In genomic region chr18:49754866-49755265, GRCh38 we compare ENCODE assay signal across 18 cellular contexts. TPM values are rescaled to one million over a fixed set of nuclear protein-coding genes. Genes with fewer than 3 reads are reported as not detected.
A peak's percentile ranks its signal among the peaks of the same experiment; 100 is the strongest.
DNase-seq lines count a peak whose midpoint lies in the region; ATAC-seq, FAIRE-seq and TF ChIP-seq lines count a peak whose summit lies in the region.
"Had no signal": no experiment of that assay in that cellular context is flagged by ENCODE, and none has a peak within 500 bp of the region (broad histone marks: within the 10 kb centered on the region; RNA-seq: fewer than 3 reads in every experiment).

No MANE protein-coding gene starts in this region.

- TF ChIP-seq RAD21 in IMR-90 (IDR thresholded peaks at IDR 0.05; ENCODE audit: low read length), result no peak

- H2BK15ac ChIP-seq in IMR-90 (ENCODE audit: low read depth, low read length), result no peak overlapping the region

- no peak overlapping the region for H2AK5ac ChIP-seq in IMR-90 (ENCODE audit: low read depth, low read length)

- no peaks in the 10 kb centered on the region for H3K4me1 Mint-ChIP-seq in astrocyte (ENCODE audit: low read depth, unreplicated experiment)

- in situ Hi-C loops in IMR-90 (cut with MboI; ENCODE audit: low sequenced_read_pairs), result loop anchor here (10.0 kb wide), 1 partner anchor 190 kb away; the partner anchor contains the start of gene LIPG
- in situ Hi-C loops in GM13977 (cut with MboI; ENCODE audit: low pct_unique_long_range_greater_than_20kb, low sequenced_read_pairs, unreplicated experiment), result no loop called here

- no peaks in the 10 kb centered on the region for H3K9me1 ChIP-seq in IMR-90 (ENCODE audit: insufficient read depth, low read length)

- no peak overlapping the region for H3K4me2 ChIP-seq in IMR-90 (ENCODE audit: low read depth, low read length)
- no peak overlapping the region for H3K4me2 ChIP-seq in astrocyte (ENCODE audit: low read length)

- no peak overlapping the region for H2BK5ac ChIP-seq in IMR-90 (ENCODE audit: low read depth, low read length, poor library complexity, severe bottlenecking)

- no peak overlapping the region for H2BK120ac ChIP-seq in IMR-90 (ENCODE audit: low read depth, low read length)

- H3K27ac ChIP-seq in IMR-90 (ENCODE audit: insufficient read depth, low read length), result no peak overlapping the region
- H3K27ac ChIP-seq in astrocyte (ENCODE audit: low read depth, low read length), result no peak overlapping the region

- H4K20me1 ChIP-seq in IMR-90 (ENCODE audit: insufficient read depth, low read length) (no peaks in the 10 kb centered on the region), astrocyte (ENCODE audit: insufficient read depth, low read length) (no peaks in the 10 kb centered on the region)

- H3K14ac ChIP-seq in IMR-90 (replicated peaks; ENCODE audit: low read depth, low read length), result no peak overlapping the region

- H3K79me1 ChIP-seq in IMR-90 (ENCODE audit: low read depth in 1 of 2, low read length in 2 of 2), result no peaks in the 10 kb centered on the region

- DNase-seq in IMR-90 (peak; percentile 13), astrocyte (ENCODE audit: low read depth) (peak; percentile 27), fibroblast of pulmonary artery (ENCODE audit: low read depth) (peak; percentile 45), renal cortical epithelial cell (ENCODE audit: low read depth) (peak; percentile 63), NCI-H2196 (lab: John Stamatoyannopoulos, UW; ENCODE audit: unreplicated experiment) (no peak), NOMO-1 treated with DMSO at 0.1 percent for 48 hours (lab: John Stamatoyannopoulos, UW; ENCODE audit: unreplicated experiment) (no peak), GM13977 (ENCODE audit: low spot score) (no peak)
- DNase-seq: C1 segment of cervical spinal cord; CD8-positive, alpha-beta memory T cell; DMS53; NCI-H1105 treated with DMSO at 0.1 percent for 48 hours; NCI-H1694 treated with DMSO at 0.1 percent for 48 hours; NCI-H524; PC-3; RPMI8226; SIG-M5 had no signal

- H3K79me2 ChIP-seq in astrocyte (ENCODE audit: insufficient read depth, low read length), result no peaks in the 10 kb centered on the region

- H3K9me3 ChIP-seq in IMR-90 (ENCODE audit: control insufficient read depth, insufficient read depth, low read length) (no peaks in the 10 kb centered on the region), astrocyte (ENCODE audit: insufficient read depth, low read depth, low read length) (no peaks in the 10 kb centered on the region)

- H2AK9ac ChIP-seq in IMR-90 (replicated peaks; ENCODE audit: low read depth, low read length, poor library complexity), result no peak overlapping the region

- no peak overlapping the region for H3K56ac ChIP-seq in IMR-90 (ENCODE audit: extremely low read depth, insufficient read depth, low read length)

- H3K23ac ChIP-seq in IMR-90 (ENCODE audit: low read depth, low read length), result no peak overlapping the region

- no peak for FAIRE-seq in astrocyte (lab: Jason Lieb, UNC)
- FAIRE-seq: GM12891, GM18507 had no signal

- H3K9me3 Mint-ChIP-seq in astrocyte (ENCODE audit: unreplicated experiment), result no peaks in the 10 kb centered on the region

- H4K91ac ChIP-seq in IMR-90 (ENCODE audit: insufficient read depth, low read depth, low read length), result no peak overlapping the region

- POLR2A ChIA-PET in IMR-90 (lab: Charles Lee; ENCODE audit: unreplicated experiment), result interaction anchor here (0.6 kb wide), 1 partner anchor 767 kb away, joined by 3 read pairs; no protein-coding TSS in a partner anchor

- CTCF ChIA-PET in IMR-90 (lab: Yijun Ruan, JAX), result no interaction called here

- H3K9ac ChIP-seq in IMR-90 (ENCODE audit: low read depth, low read length), result no peak overlapping the region
- H3K9ac ChIP-seq in astrocyte (ENCODE audit: low read length), result no peak overlapping the region

- no peaks in the 10 kb centered on the region for H3K36me3 ChIP-seq in IMR-90 (ENCODE audit: control insufficient read depth, insufficient read depth, low read length)
- H3K36me3 ChIP-seq in astrocyte (ENCODE audit: insufficient read depth, low read length), result no peaks in the 10 kb centered on the region

- WGBS in IMR-90 (ENCODE audit: extremely low coverage in 2 of 2, insufficient read length in 1 of 2), 2 experiments, result 86% methylated on average over 1 of the region's 6 CpGs; no CpG with 5 or more reads in 1 of the 2 experiments

- no TSS peak for BruUV-seq in IMR-90 (replicated peaks; lab: Mats Ljungman, UMichigan)

- H3K4me1 ChIP-seq in IMR-90 (ENCODE audit: control insufficient read depth, insufficient read depth, low read length) (no peaks in the 10 kb centered on the region), astrocyte (ENCODE audit: insufficient read depth, low read length) (no peaks in the 10 kb centered on the region)

- no peak for TF ChIP-seq POLR2A in IMR-90 (IDR thresholded peaks at IDR 0.05; ENCODE audit: low read depth, low read length)

- intact Hi-C loops in IMR-90 (cut with micrococcal nuclease), result no loop called here

- no peak overlapping the region for H3K27ac Mint-ChIP-seq in astrocyte (ENCODE audit: unreplicated experiment)

- H3K27me3 ChIP-seq in IMR-90 (ENCODE audit: control insufficient read depth, insufficient read depth, low read length) (peaks cover 22% of the 10 kb centered on the region), astrocyte (ENCODE audit: insufficient read depth, low read length) (peaks cover 11% of the 10 kb centered on the region)

- no peak overlapping the region for H2BK20ac ChIP-seq in IMR-90 (ENCODE audit: low read depth, low read length)

- H2AFZ ChIP-seq in IMR-90 (replicated peaks; ENCODE audit: low read length, poor library complexity), result no peak overlapping the region
- H2AFZ ChIP-seq in astrocyte (ENCODE audit: low read depth, low read length), result no peak overlapping the region

- no peak overlapping the region for H3K4me3 Mint-ChIP-seq in astrocyte (ENCODE audit: unreplicated experiment)
- H3K4me3 Mint-ChIP-seq: CD8-positive, alpha-beta memory T cell had no signal

- no peak overlapping the region for H4K8ac ChIP-seq in IMR-90 (ENCODE audit: low read depth in 2 of 2, low read length in 2 of 2)

- peaks cover 4% of the 10 kb centered on the region for H3K36me3 Mint-ChIP-seq in astrocyte (ENCODE audit: low read depth, unreplicated experiment)
- H3K36me3 Mint-ChIP-seq: CD8-positive, alpha-beta memory T cell had no signal

- no peak overlapping the region for H3K18ac ChIP-seq in IMR-90 (ENCODE audit: low read depth, low read length)

- H3K4me3 ChIP-seq in IMR-90 (ENCODE audit: insufficient read depth, low read depth, low read length), result no peak overlapping the region
- H3K4me3 ChIP-seq in astrocyte (ENCODE audit: insufficient read depth, low read depth, low read length), result no peak overlapping the region
- no peak overlapping the region for H3K4me3 ChIP-seq in fibroblast of pulmonary artery (replicated peaks; ENCODE audit: low read depth, low read length)

- no peak for ATAC-seq in IMR-90 (ENCODE audit: low read depth)
- ATAC-seq: PC-3 had no signal

- no peak overlapping the region for H3K4ac ChIP-seq in IMR-90 (ENCODE audit: low read depth, low read length)

- H3K27me3 Mint-ChIP-seq in astrocyte (ENCODE audit: low read depth, unreplicated experiment), result peaks cover 38% of the 10 kb centered on the region

- TF ChIP-seq CTCF in IMR-90 (conservative IDR thresholded peaks at IDR 0.05; ENCODE audit: low read depth, low read length), result no peak
- TF ChIP-seq CTCF in astrocyte (IDR thresholded peaks at IDR 0.05; ENCODE audit: insufficient read depth, low read depth, low read length), result no peak
- no peak for TF ChIP-seq CTCF in fibroblast of pulmonary artery (IDR thresholded peaks at IDR 0.05; ENCODE audit: low read length, missing control alignments)
- TF ChIP-seq CTCF in GM13977 (IDR thresholded peaks at IDR 0.05; ENCODE audit: extremely low read depth, insufficient read depth, missing control alignments), result no peak

- H4K5ac ChIP-seq in IMR-90 (ENCODE audit: low read depth, low read length), result no peak overlapping the region

- dilution Hi-C loops in IMR-90 (cut with HindIII; ENCODE audit: low sequenced_read_pairs, unreplicated experiment), result no loop called here

TF ChIP-seq in IMR-90, 13 proteins besides CTCF, POLR2A, EP300 and RAD21 (continues in another document):
- no peak for TF ChIP-seq MXI1 (IDR thresholded peaks at IDR 0.05; ENCODE audit: borderline replicate concordance, low read depth, low read length)
- TF ChIP-seq MAZ (IDR thresholded peaks at IDR 0.05; ENCODE audit: borderline replicate concordance, low read depth, low read length), result no peak
- TF ChIP-seq CEBPB (IDR thresholded peaks at IDR 0.05; ENCODE audit: low read depth, low read length), result no peak
- TF ChIP-seq ELK1 (IDR thresholded peaks at IDR 0.05; ENCODE audit: borderline replicate concordance, low read depth, low read length), result no peak
- no peak for TF ChIP-seq RFX5 (IDR thresholded peaks at IDR 0.05; ENCODE audit: low read depth, low read length)
- TF ChIP-seq RCOR1 (IDR thresholded peaks at IDR 0.05; ENCODE audit: insufficient replicate concordance, low read length), result no peak
- no peak for TF ChIP-seq FOS (IDR thresholded peaks at IDR 0.05; ENCODE audit: low read depth, low read length)
- no peak for TF ChIP-seq MAFK (IDR thresholded peaks at IDR 0.05; ENCODE audit: low read depth, low read length)
- no peak for TF ChIP-seq USF2 (IDR thresholded peaks at IDR 0.05; ENCODE audit: low read depth, low read length)
- TF ChIP-seq NFE2L2 (IDR thresholded peaks at IDR 0.05; ENCODE audit: low read depth, low read length), result no peak
- no peak for TF ChIP-seq SMC3 (IDR thresholded peaks at IDR 0.05; ENCODE audit: low read depth, low read length)
- no peak for TF ChIP-seq CHD1 (IDR thresholded peaks at IDR 0.05; ENCODE audit: low read depth, low read length)

RNA-seq across cellular contexts. Expression of gene ACAA2, which starts 58.5 kb away (rescaled TPM):
- total RNA-seq in IMR-90 (2012; rRNA removed), result 61.5 and 71.7 TPM in 2 replicates
- 19.0 and 24.4 TPM in 2 replicates for polyA plus RNA-seq in IMR-90 (2012; rRNA removed)
- 6.5 and 12.8 TPM in 2 replicates for polyA plus RNA-seq in IMR-90 (2012; cell fraction: cytosol; rRNA removed)
- 2.4 and 15.0 TPM in 2 replicates for polyA plus RNA-seq in IMR-90 (2012; cell fraction: nucleus; rRNA removed; ENCODE audit: low replicate concordance)
- total RNA-seq in astrocyte, result 66.4 and 75.8 TPM in 2 replicates
- total RNA-seq in renal cortical epithelial cell, result 66.0 and 110 TPM in 2 replicates

Comparison
In these comparisons a context has a peak if more than half of its experiments do, and no peak if none do; other contexts are left out.
1. DNase-seq: peak in IMR-90 (single experiment), astrocyte (single experiment), fibroblast of pulmonary artery (single experiment) and renal cortical epithelial cell (single experiment); none in NCI-H2196 (single experiment), NOMO-1 treated with DMSO at 0.1 percent for 48 hours (single experiment) and GM13977 (single experiment).